8 cellular contexts compared by ENCODE assay signal in the genomic region with DNA sequence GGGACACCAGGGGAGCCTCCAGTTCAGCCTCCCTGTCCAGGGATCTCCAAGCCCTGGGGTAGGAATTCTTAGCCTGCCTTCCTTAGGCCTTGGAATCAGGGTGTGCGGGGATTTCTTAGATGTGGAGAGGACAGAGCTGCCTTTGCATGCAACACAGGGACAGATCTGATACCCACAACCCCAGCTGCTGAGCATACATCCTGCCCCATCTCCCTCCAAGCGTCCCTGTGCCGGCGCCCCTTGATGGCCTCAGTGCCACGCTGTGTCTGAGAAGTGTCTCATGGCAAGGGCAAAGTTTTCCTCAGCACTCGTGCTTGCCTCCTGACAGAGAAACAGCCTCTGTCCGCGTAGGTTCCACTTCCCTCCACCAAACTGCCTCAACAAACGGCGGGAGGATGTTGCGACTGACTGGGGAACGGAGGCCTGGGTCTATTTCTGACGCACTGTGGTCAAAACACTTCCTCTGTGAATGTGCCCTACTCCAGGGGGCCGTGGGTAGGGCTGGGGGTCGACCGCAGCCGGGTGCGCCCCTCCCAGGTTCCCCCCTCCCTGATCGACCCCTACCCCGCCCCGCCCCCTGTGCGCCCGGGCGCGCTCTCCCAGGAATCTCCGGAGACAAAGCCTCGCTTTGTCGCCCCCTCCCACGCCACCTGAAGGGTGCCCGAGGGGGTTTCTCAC. TPM values are rescaled to one million over a fixed set of nuclear protein-coding genes. Genes with fewer than 3 reads are reported as not detected.
A peak's percentile ranks its signal among the peaks of the same experiment; 100 is the strongest.
DNase-seq lines count a peak whose midpoint lies in the region; ATAC-seq and TF ChIP-seq lines count a peak whose summit lies in the region.

No MANE protein-coding gene starts in this region.

- H3K79me2 ChIP-seq in KMS-11 (ENCODE audit: insufficient read depth, low read depth) = no peaks in the 10 kb centered on the region

- H2BK5ac ChIP-seq in mesenchymal stem cell (ENCODE audit: low read depth, low read length, poor library complexity, severe bottlenecking) = no peak overlapping the region

- H3K27me3 ChIP-seq in CD4-positive, alpha-beta memory T cell (ENCODE audit: insufficient read depth, low read length) = no peaks in the 10 kb centered on the region
- H3K27me3 ChIP-seq in KMS-11 (ENCODE audit: insufficient read depth, low read depth) = no peaks in the 10 kb centered on the region
- no peaks in the 10 kb centered on the region for H3K27me3 ChIP-seq in mesenchymal stem cell (ENCODE audit: control insufficient read depth in 1 of 2, insufficient read depth in 1 of 2, low read length in 2 of 2)

- no peaks in the 10 kb centered on the region for H3K9me3 Mint-ChIP-seq in CD4-positive, alpha-beta memory T cell

- H3K4me1 ChIP-seq in CD4-positive, alpha-beta memory T cell (ENCODE audit: insufficient read depth, low read length) = peaks cover 83% of the 10 kb centered on the region
- peaks cover 32% of the 10 kb centered on the region for H3K4me1 ChIP-seq in KMS-11 (ENCODE audit: low read depth, poor library complexity, severe bottlenecking)
- H3K4me1 ChIP-seq in mesenchymal stem cell (ENCODE audit: control insufficient read depth, insufficient read depth, low read depth, low read length) = peaks cover 20% of the 10 kb centered on the region

- H3K9me3 ChIP-seq in CD4-positive, alpha-beta memory T cell (ENCODE audit: control insufficient read depth in 1 of 2, low read length in 2 of 2) = no peaks in the 10 kb centered on the region
- H3K9me3 ChIP-seq in mesenchymal stem cell (ENCODE audit: control insufficient read depth, low read length) = no peaks in the 10 kb centered on the region

- WGBS in mesenchymal stem cell = 12% methylated on average over 21 of the region's 30 CpGs

- peak overlapping the region; percentile 73 for H2BK120ac ChIP-seq in mesenchymal stem cell (ENCODE audit: low read depth, low read length)

- H3K18ac ChIP-seq in mesenchymal stem cell (ENCODE audit: low read depth in 1 of 2, low read length in 2 of 2) = peak overlapping the region in 1 of 2 experiments; percentile 95

- peak overlapping the region in 1 of 2 experiments; percentile 12 for H2BK12ac ChIP-seq in mesenchymal stem cell (ENCODE audit: low read length in 2 of 2)

- intact Hi-C loops in CD4-positive, alpha-beta memory T cell (cut with micrococcal nuclease) = loop anchor here (1.0 to 10.0 kb wide), 5 partner anchors 14 to 1360 kb away; partner anchors contain the start of genes AK9, CD164, CDK19 and FIG4

- H3K9ac ChIP-seq in KMS-11 (peak overlapping the region; percentile 6; the same call in 1 of the 2 replicates), mesenchymal stem cell (ENCODE audit: low read length) (peak overlapping the region; percentile 91)

- peak; percentile 30 for ATAC-seq in GM21423 (IDR thresholded peaks at IDR 0.05; ENCODE audit: unreplicated experiment)
- peak; percentile 12 to 27 for ATAC-seq in activated CD4-positive, CD25-positive, alpha-beta regulatory T cell treated with anti-CD3 and anti-CD28 coated beads, Interleukin-2, amount 50 U/mL, for 24 hours

- H3K4me3 ChIP-seq in CD4-positive, alpha-beta memory T cell (ENCODE audit: low read length in 2 of 2) = peak overlapping the region; percentile 76 to 91
- H3K4me3 ChIP-seq in KMS-11 (IDR thresholded peaks at IDR 0.05; ENCODE audit: insufficient read depth, low read depth, low read length) = no peak overlapping the region
- H3K4me3 ChIP-seq in choroid plexus epithelial cell (ENCODE audit: low read depth, low read length) = peak overlapping the region; percentile 84
- peak overlapping the region; percentile 95 for H3K4me3 ChIP-seq in mesenchymal stem cell (ENCODE audit: insufficient read depth in 1 of 2, low read depth in 1 of 2, low read length in 2 of 2)

- H3K27ac ChIP-seq in CD4-positive, alpha-beta memory T cell (ENCODE audit: low read depth, low read length) = peak overlapping the region; percentile 94
- H3K27ac ChIP-seq in KMS-11 (no peak overlapping the region), mesenchymal stem cell (ENCODE audit: low read length, poor library complexity, severe bottlenecking) (no peak overlapping the region)

- H2AFZ ChIP-seq in KMS-11 (ENCODE audit: low read depth) (peak overlapping the region; percentile 38; the same call in 1 of the 2 replicates), mesenchymal stem cell (ENCODE audit: low read depth, low read length) (no peak overlapping the region)

- peaks cover 30% of the 10 kb centered on the region for H3K79me1 ChIP-seq in mesenchymal stem cell (replicated peaks; ENCODE audit: low read length, poor library complexity, severe bottlenecking)

- CTCF ChIA-PET in CD4-positive, alpha-beta memory T cell (lab: Charles Lee; ENCODE audit: partially characterized antibody) = interaction anchor here (0.8 to 8.6 kb wide), 8 partner anchors 10 to 585 kb away, joined by 3 to 70 read pairs (median 5); partner anchors contain the start of genes PPIL6, SMPD2 and ZBTB24

- peak overlapping the region; percentile 76 to 89 for H3K4ac ChIP-seq in mesenchymal stem cell (ENCODE audit: low read depth in 1 of 2, low read length in 2 of 2)

- H3K27me3 Mint-ChIP-seq in CD4-positive, alpha-beta memory T cell = no peaks in the 10 kb centered on the region

- H4K20me1 ChIP-seq in KMS-11 (ENCODE audit: insufficient read depth) = no peaks in the 10 kb centered on the region

- H3K23ac ChIP-seq in mesenchymal stem cell (ENCODE audit: low read length in 2 of 2) = no peak overlapping the region

- peak; percentile 80 to 94 (median 85) for DNase-seq in CD4-positive, alpha-beta memory T cell
- DNase-seq in choroid plexus epithelial cell (ENCODE audit: low read depth) (peak; percentile 52), mesenchymal stem cell (peak; percentile 46), NCI-H2081 (lab: John Stamatoyannopoulos, UW) (no peak)
- peak; percentile 32 to 55 for DNase-seq in stimulated activated CD8-positive, alpha-beta memory T cell treated with anti-CD3 and anti-CD28 coated beads, Interleukin-4, amount 100 ng/mL, for 4 hours (ENCODE audit: low read depth in 2 of 2, low spot score in 1 of 2)

- H3K36me3 ChIP-seq in CD4-positive, alpha-beta memory T cell (ENCODE audit: insufficient read depth, low read length) = peaks cover 10% of the 10 kb centered on the region
- H3K36me3 ChIP-seq in KMS-11 (ENCODE audit: insufficient read depth) = no peaks in the 10 kb centered on the region
- peaks cover 31 to 35% of the 10 kb centered on the region in 2 experiments for H3K36me3 ChIP-seq in mesenchymal stem cell (ENCODE audit: control insufficient read depth in 1 of 2, insufficient read depth in 2 of 2, low read depth in 1 of 2, low read length in 2 of 2)

- peak overlapping the region; percentile 95 to 100 (median 99) for H3K27ac Mint-ChIP-seq in CD4-positive, alpha-beta memory T cell

- H3K4me2 ChIP-seq in KMS-11 (no peak overlapping the region), mesenchymal stem cell (ENCODE audit: low read length, poor library complexity, severe bottlenecking) (peak overlapping the region; percentile 90)

- H2AK5ac ChIP-seq in mesenchymal stem cell (ENCODE audit: low read length, severe bottlenecking) = no peak overlapping the region

- H4K8ac ChIP-seq in mesenchymal stem cell (ENCODE audit: low read length) = peak overlapping the region; percentile 89

- H4K91ac ChIP-seq in mesenchymal stem cell (ENCODE audit: low read length) = no peak overlapping the region

- H2BK15ac ChIP-seq in mesenchymal stem cell (ENCODE audit: low read depth, poor library complexity, severe bottlenecking) = peak overlapping the region; percentile 71

- H3K36me3 Mint-ChIP-seq in CD4-positive, alpha-beta memory T cell = peaks cover 7 to 22% of the 10 kb centered on the region in 2 donors

- TF ChIP-seq CTCF in KMS-11 (conservative IDR thresholded peaks at IDR 0.05; ENCODE audit: low read depth, low read length) = no peak
- no peak for TF ChIP-seq CTCF in choroid plexus epithelial cell (conservative IDR thresholded peaks at IDR 0.05; ENCODE audit: low read depth, low read length)

- POLR2A ChIA-PET in CD4-positive, alpha-beta memory T cell (lab: Charles Lee; ENCODE audit: partially characterized antibody) = interaction anchor here (0.6 to 13.4 kb wide), 15 partner anchors 9 to 725 kb away, joined by 3 to 220 read pairs (median 9); partner anchors contain the start of genes AK9, CD164, CDC40 and CEP57L1

- peak overlapping the region; percentile 87 to 99 (median 98) for H3K4me3 Mint-ChIP-seq in CD4-positive, alpha-beta memory T cell

- peaks cover 45 to 81% (median 65%) of the 10 kb centered on the region in 4 donors for H3K4me1 Mint-ChIP-seq in CD4-positive, alpha-beta memory T cell

- H3K14ac ChIP-seq in mesenchymal stem cell (ENCODE audit: low read length in 2 of 2) = peak overlapping the region in 1 of 2 experiments; percentile 96

RNA-seq across cellular contexts. Expression of gene MICAL1, which starts 0.9 kb away (rescaled TPM):
- 10 to 100 TPM; 76.5 to 79.3 TPM for total RNA-seq in CD4-positive, alpha-beta memory T cell
- polyA plus RNA-seq in CD4-positive, alpha-beta memory T cell = 10 to 100 TPM in 1 of 2 donors, 1 to 10 TPM in 1; 9.0 to 23.5 TPM
- polyA plus RNA-seq in mesenchymal stem cell (2013, experiment 1 of 2) = 25.7 TPM
- polyA plus RNA-seq in mesenchymal stem cell (2013, experiment 2 of 2) = 24.6 TPM

RNA-seq across cellular contexts. Expression of gene SMPD2, which starts 14.1 kb away (rescaled TPM):
- 10 to 100 TPM; 21.7 to 23.6 TPM for total RNA-seq in CD4-positive, alpha-beta memory T cell
- 10 to 100 TPM in 1 of 2 donors, 1 to 10 TPM in 1; 8.2 to 15.8 TPM for polyA plus RNA-seq in CD4-positive, alpha-beta memory T cell
- 4.7 TPM for polyA plus RNA-seq in mesenchymal stem cell (2013, experiment 1 of 2)
- 5.0 TPM for polyA plus RNA-seq in mesenchymal stem cell (2013, experiment 2 of 2)

RNA-seq across cellular contexts. Expression of gene PPIL6, which starts 14.2 kb away (rescaled TPM):
- under 1 TPM; 0.39 to 0.52 TPM for total RNA-seq in CD4-positive, alpha-beta memory T cell
- under 1 TPM; 0.33 to 0.35 TPM for polyA plus RNA-seq in CD4-positive, alpha-beta memory T cell
- polyA plus RNA-seq in mesenchymal stem cell (2013, experiment 1 of 2) = 0.73 TPM
- 0.45 TPM for polyA plus RNA-seq in mesenchymal stem cell (2013, experiment 2 of 2)

RNA-seq across cellular contexts. Expression of gene ZBTB24, which starts 28.4 kb away (rescaled TPM):
- 10 to 100 TPM; 27.2 to 28.4 TPM for total RNA-seq in CD4-positive, alpha-beta memory T cell
- polyA plus RNA-seq in CD4-positive, alpha-beta memory T cell = 10 to 100 TPM in 1 of 2 donors, 1 to 10 TPM in 1; 8.5 to 11.5 TPM
- polyA plus RNA-seq in mesenchymal stem cell (2013, experiment 1 of 2) = 3.7 TPM
- 3.7 TPM for polyA plus RNA-seq in mesenchymal stem cell (2013, experiment 2 of 2)

Comparison
In these comparisons a context has a peak if more than half of its experiments do, and no peak if none do; other contexts are left out.
1. DNase-seq: peak in CD4-positive, alpha-beta memory T cell (5 of 5), choroid plexus epithelial cell (single experiment), mesenchymal stem cell (single experiment) and stimulated activated CD8-positive, alpha-beta memory T cell treated with anti-CD3 and anti-CD28 coated beads, Interleukin-4, amount 100 ng/mL, for 4 hours (2 of 2); none in NCI-H2081 (0 of 2).